Comparison of ENCODE assay signal across 14 cellular contexts in genomic region chr18:10010611-10011015, GRCh38.
A peak's percentile ranks its signal among the peaks of the same experiment; 100 is the strongest.
DNase-seq lines count a peak whose midpoint lies in the region; ATAC-seq, FAIRE-seq and TF ChIP-seq lines count a peak whose summit lies in the region.
"Had no signal": no experiment of that assay in that cellular context is flagged by ENCODE, and none has a peak within 500 bp of the region (broad histone marks: within the 10 kb centered on the region; RNA-seq: fewer than 3 reads in every experiment).

No MANE protein-coding gene starts in this region.

- TF ChIP-seq EP300 in HepG2 (IDR thresholded peaks at IDR 0.05; ENCODE audit: low read depth in 2 of 2, low read length in 2 of 2) (no peak), HepG2 (CRISPR knock-in tag; IDR thresholded peaks at IDR 0.05; ENCODE audit: borderline replicate concordance) (no peak)

- H3K4me1 Mint-ChIP-seq in activated T-helper 17 cell treated with anti-CD3 and anti-CD28 coated beads, Interleukin-2, amount 50 U/mL, for 72 hours = no peaks in the 10 kb centered on the region

- CTCF ChIA-PET in HepG2 (lab: Yijun Ruan, JAX; ENCODE audit: low intra/inter-chr PET ratio, low total read pairs) = no interaction called here

- H3K4me1 ChIP-seq in liver (ENCODE audit: control insufficient read depth in 4 of 4, insufficient read depth in 4 of 4, low read length in 3 of 4) (no peaks in the 10 kb centered on the region), HepG2 (ENCODE audit: insufficient read depth, low read length) (no peaks in the 10 kb centered on the region), muscle layer of colon (ENCODE audit: insufficient read depth, low read length) (peaks cover 36% of the 10 kb centered on the region)
- H3K4me1 ChIP-seq: A549 had no signal

- POLR2A ChIA-PET in HepG2 (lab: Yijun Ruan, JAX) = no interaction called here

- H3K27ac ChIP-seq in liver (ENCODE audit: low read depth in 1 of 2, low read length in 2 of 2) = no peak overlapping the region
- H3K27ac ChIP-seq in HepG2 (ENCODE audit: extremely low read length, insufficient read depth, low read length) = no peak overlapping the region
- H3K27ac ChIP-seq in muscle layer of colon (ENCODE audit: low read depth, low read length) = peak overlapping the region; percentile 56
- H3K27ac ChIP-seq: A549, HL-60 had no signal

- H3K79me2 ChIP-seq in HepG2 (ENCODE audit: insufficient read depth, low read length) = no peaks in the 10 kb centered on the region

- H3K36me3 ChIP-seq in liver (ENCODE audit: control insufficient read depth in 4 of 4, insufficient read depth in 3 of 4, low read depth in 1 of 4, low read length in 3 of 4) = no peaks in the 10 kb centered on the region
- no peaks in the 10 kb centered on the region for H3K36me3 ChIP-seq in HepG2 (replicated peaks in 1 of 2; ENCODE audit: control insufficient read depth in 1 of 2, insufficient read depth in 2 of 2, low read length in 2 of 2)
- H3K36me3 ChIP-seq in muscle layer of colon (ENCODE audit: insufficient read depth, low read length) = no peaks in the 10 kb centered on the region

- no peak overlapping the region for H3K27ac Mint-ChIP-seq in activated T-helper 17 cell treated with anti-CD3 and anti-CD28 coated beads, Interleukin-2, amount 50 U/mL, for 72 hours
- H3K27ac Mint-ChIP-seq: naive B cell had no signal

- TF ChIP-seq RAD21 in liver (IDR thresholded peaks at IDR 0.05) = peak; percentile 8 to 35
- no peak for TF ChIP-seq RAD21 in HepG2 (CRISPR knock-in tag; IDR thresholded peaks at IDR 0.05)

- H3K9me3 Mint-ChIP-seq in activated T-helper 17 cell treated with anti-CD3 and anti-CD28 coated beads, Interleukin-2, amount 50 U/mL, for 72 hours = no peaks in the 10 kb centered on the region
- H3K9me3 Mint-ChIP-seq: naive B cell had no signal

- no peaks in the 10 kb centered on the region for H4K20me1 ChIP-seq in HepG2 (ENCODE audit: insufficient read depth, low read length)

- TF ChIP-seq CTCF in liver (IDR thresholded peaks at IDR 0.05; ENCODE audit: low read depth, low read length, missing input control) (no peak), HepG2 (CRISPR knock-in tag; IDR thresholded peaks at IDR 0.05) (no peak)

- no peak for TF ChIP-seq POLR2A in HepG2 (IDR thresholded peaks at IDR 0.05; ENCODE audit: insufficient read depth in 1 of 2, low read depth in 2 of 2, low read length in 2 of 2)

- H2AFZ ChIP-seq in HepG2 (ENCODE audit: low read length) = no peak overlapping the region

- H3K4me3 ChIP-seq in liver (ENCODE audit: low read depth in 1 of 3, low read length in 3 of 3) (no peak overlapping the region), HepG2 (replicated peaks in 1 of 3; ENCODE audit: insufficient read depth in 1 of 3, low read depth in 2 of 3, low read length in 3 of 3) (no peak overlapping the region), muscle layer of colon (ENCODE audit: low read depth in 1 of 2, low read length in 2 of 2) (no peak overlapping the region)
- H3K4me3 ChIP-seq: A549 had no signal

- H3K27me3 ChIP-seq in liver (ENCODE audit: control insufficient read depth in 4 of 4, insufficient read depth in 4 of 4, low read length in 3 of 4) = no peaks in the 10 kb centered on the region
- H3K27me3 ChIP-seq in HepG2 (ENCODE audit: control insufficient read depth in 1 of 2, insufficient read depth in 2 of 2, low read length in 2 of 2) = peaks cover 0 to 10% of the 10 kb centered on the region in 2 experiments; a peak in 1 of 5 replicates
- H3K27me3 ChIP-seq in muscle layer of colon (ENCODE audit: control insufficient read depth in 1 of 2, insufficient read depth in 2 of 2, low read length in 2 of 2) = no peaks in the 10 kb centered on the region

- H3K27me3 Mint-ChIP-seq in activated T-helper 17 cell treated with anti-CD3 and anti-CD28 coated beads, Interleukin-2, amount 50 U/mL, for 72 hours = peaks cover 13% of the 10 kb centered on the region

- in situ Hi-C loops in HepG2 (cut with HindIII; ENCODE audit: extremely low pct_ligation_motif_present, low pct_unique_long_range_greater_than_20kb) = no loop called here

- H3K36me3 Mint-ChIP-seq in activated T-helper 17 cell treated with anti-CD3 and anti-CD28 coated beads, Interleukin-2, amount 50 U/mL, for 72 hours (ENCODE audit: low read depth) = no peaks in the 10 kb centered on the region
- H3K36me3 Mint-ChIP-seq: naive B cell had no signal

- no peak overlapping the region for H3K9ac ChIP-seq in liver (ENCODE audit: low read depth in 1 of 2, low read length in 2 of 2)
- no peak overlapping the region for H3K9ac ChIP-seq in HepG2 (ENCODE audit: insufficient read depth, low read depth, low read length)
- H3K9ac ChIP-seq in muscle layer of colon (ENCODE audit: low read length) = no peak overlapping the region

- H3K4me3 Mint-ChIP-seq in activated T-helper 17 cell treated with anti-CD3 and anti-CD28 coated beads, Interleukin-2, amount 50 U/mL, for 72 hours = no peak overlapping the region
- H3K4me3 Mint-ChIP-seq: naive B cell had no signal

- DNase-seq in HepG2 (ENCODE audit: low spot score) = no peak
- peak; percentile 98 for DNase-seq in fibroblast of gingiva (ENCODE audit: low read depth)
- DNase-seq in SKM-1 (lab: John Stamatoyannopoulos, UW; ENCODE audit: unreplicated experiment) = no peak
- DNase-seq in COLO668 (lab: John Stamatoyannopoulos, UW; ENCODE audit: unreplicated experiment) = no peak
- no peak for DNase-seq in LoVo (ENCODE audit: low spot score)
- DNase-seq: activated naive CD4-positive, alpha-beta T cell treated with anti-CD3 and anti-CD28 coated beads, Interleukin-2, amount 50 U/mL, for 16 hours; naive B cell; OCI-M1; stimulated activated naive CD4-positive, alpha-beta T cell treated with Interleukin-2 at 50 U/mL for 16 hours had no signal

- no peak for FAIRE-seq in HepG2 (lab: Jason Lieb, UNC)
- FAIRE-seq: A549 had no signal

- intact Hi-C loops in HepG2 (cut with micrococcal nuclease; ENCODE audit: unreplicated experiment) = no loop called here

- WGBS in liver = 65% methylated on average over 6 of the region's 6 CpGs
- WGBS in HepG2 (ENCODE audit: low lambda C conversion rate) = 24% methylated on average over 6 of the region's 6 CpGs

- no TSS peak for BruUV-seq in HepG2 (replicated peaks; lab: Mats Ljungman, UMichigan)

- H3K4me2 ChIP-seq in HepG2 (ENCODE audit: low read depth, low read length) = no peak overlapping the region
- H3K4me2 ChIP-seq: A549 had no signal

- no peaks in the 10 kb centered on the region for H3K9me3 ChIP-seq in liver (ENCODE audit: control insufficient read depth in 4 of 4, low read length in 3 of 4)
- H3K9me3 ChIP-seq in HepG2 (ENCODE audit: low read length) = no peaks in the 10 kb centered on the region
- H3K9me3 ChIP-seq in muscle layer of colon (ENCODE audit: low read length) = no peaks in the 10 kb centered on the region
- H3K9me3 ChIP-seq: A549 had no signal

- ATAC-seq in HepG2 = no peak
- no peak for ATAC-seq in activated T-helper 17 cell treated with anti-CD3 and anti-CD28 coated beads, Interleukin-2, amount 50 U/mL, for 72 hours (replicated peaks)
- ATAC-seq: A549 had no signal

TF ChIP-seq in liver, 16 proteins besides CTCF, POLR2A, EP300 and RAD21:
- TF ChIP-seq YY1 (IDR thresholded peaks at IDR 0.05) = no peak
- TF ChIP-seq JUND (IDR thresholded peaks at IDR 0.05) = peak; percentile 33 to 67
- TF ChIP-seq SP1 (IDR thresholded peaks at IDR 0.05) = peak; percentile 49

TF ChIP-seq in HepG2, 621 proteins besides CTCF, POLR2A, EP300 and RAD21:
- no peak for TF ChIP-seq HNRNPL (IDR thresholded peaks at IDR 0.05; ENCODE audit: low read depth, low read length)
- no peak for TF ChIP-seq ZNF709 (CRISPR knock-in tag; IDR thresholded peaks at IDR 0.05)
- TF ChIP-seq, protein P1, sequence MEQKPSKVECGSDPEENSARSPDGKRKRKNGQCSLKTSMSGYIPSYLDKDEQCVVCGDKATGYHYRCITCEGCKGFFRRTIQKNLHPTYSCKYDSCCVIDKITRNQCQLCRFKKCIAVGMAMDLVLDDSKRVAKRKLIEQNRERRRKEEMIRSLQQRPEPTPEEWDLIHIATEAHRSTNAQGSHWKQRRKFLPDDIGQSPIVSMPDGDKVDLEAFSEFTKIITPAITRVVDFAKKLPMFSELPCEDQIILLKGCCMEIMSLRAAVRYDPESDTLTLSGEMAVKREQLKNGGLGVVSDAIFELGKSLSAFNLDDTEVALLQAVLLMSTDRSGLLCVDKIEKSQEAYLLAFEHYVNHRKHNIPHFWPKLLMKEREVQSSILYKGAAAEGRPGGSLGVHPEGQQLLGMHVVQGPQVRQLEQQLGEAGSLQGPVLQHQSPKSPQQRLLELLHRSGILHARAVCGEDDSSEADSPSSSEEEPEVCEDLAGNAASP (CRISPR knock-in tag; IDR thresholded peaks at IDR 0.05; ENCODE audit: borderline replicate concordance) = no peak
- TF ChIP-seq ZNF720 (CRISPR knock-in tag; IDR thresholded peaks at IDR 0.05) = no peak
- TF ChIP-seq FIP1L1 (IDR thresholded peaks at IDR 0.05; ENCODE audit: borderline replicate concordance, insufficient read depth, low read depth, low read length) = no peak
